Comparison of ENCODE assay signal across 17 cellular contexts in genomic region chr4:99402765-99403164, GRCh38. TPM values are rescaled to one million over a fixed set of nuclear protein-coding genes. Genes with fewer than 3 reads are reported as not detected.
A peak's percentile ranks its signal among the peaks of the same experiment; 100 is the strongest.
DNase-seq lines count a peak whose midpoint lies in the region; ATAC-seq and TF ChIP-seq lines count a peak whose summit lies in the region.
"Had no signal": no experiment of that assay in that cellular context is flagged by ENCODE, and none has a peak within 500 bp of the region (broad histone marks: within the 10 kb centered on the region; RNA-seq: fewer than 3 reads in every experiment).

No MANE protein-coding gene starts in this region.

- POLR2A ChIA-PET in IMR-90 (lab: Charles Lee; ENCODE audit: unreplicated experiment): no interaction called here
- POLR2A ChIA-PET in naive thymus-derived CD8-positive, alpha-beta T cell (lab: Charles Lee): no interaction called here

- intact Hi-C loops in IMR-90 (cut with micrococcal nuclease): loop anchor here (2.0 to 10.0 kb wide), 2 partner anchors 78 to 318 kb away; partner anchors contain the start of gene ADH5

- H3K4ac ChIP-seq in IMR-90 (ENCODE audit: low read depth, low read length): peak overlapping the region; percentile 76; the same call in 1 of the 2 replicates

- no peaks in the 10 kb centered on the region for H3K9me3 Mint-ChIP-seq in activated CD8-positive, alpha-beta memory T cell treated with anti-CD3 and anti-CD28 coated beads, Interleukin-2, amount 10 ng/mL, durations not matched to agents 7 days and 5 days (ENCODE audit: low read depth)
- H3K9me3 Mint-ChIP-seq in naive thymus-derived CD8-positive, alpha-beta T cell: peaks cover 0 to 4% (median 0%) of the 10 kb centered on the region in 9 donors

- TF ChIP-seq RAD21 in IMR-90 (IDR thresholded peaks at IDR 0.05; ENCODE audit: low read length): no peak

- dilution Hi-C loops in IMR-90 (cut with HindIII; ENCODE audit: low sequenced_read_pairs, unreplicated experiment): no loop called here

- H3K9me3 ChIP-seq in DND-41 (ENCODE audit: insufficient read depth, low read length, severe bottlenecking) (peaks cover 2% of the 10 kb centered on the region), IMR-90 (ENCODE audit: control insufficient read depth, insufficient read depth, low read length) (0 out of 2 replicates have a peak, but pooled peaks cover 2% of the 10 kb centered on the region), osteoblast (ENCODE audit: low read depth, low read length) (no peaks in the 10 kb centered on the region)
- H3K9me3 ChIP-seq: SJCRH30 had no signal

- H3K27ac ChIP-seq in DND-41 (ENCODE audit: low read length): no peak overlapping the region
- peak overlapping the region; percentile 86; the same call in 1 of the 2 replicates for H3K27ac ChIP-seq in IMR-90 (ENCODE audit: insufficient read depth, low read length)
- peak overlapping the region; percentile 85 to 88 for H3K27ac ChIP-seq in coronary artery
- peak overlapping the region; percentile 81 for H3K27ac ChIP-seq in osteoblast (ENCODE audit: low read depth, low read length)
- H3K27ac ChIP-seq: BLaER1 treated with 17β-estradiol and CSF1 and Interleukin-3, amounts not matched to agents 10 nM and 100 nM; SJCRH30 had no signal

- CTCF ChIA-PET in IMR-90 (lab: Yijun Ruan, JAX): interaction anchor here (1.4 to 2.1 kb wide), 3 partner anchors 12 to 201 kb away, joined by 3 to 13 read pairs (median 5); no protein-coding TSS in a partner anchor
- CTCF ChIA-PET in activated CD8-positive, alpha-beta memory T cell treated with anti-CD3 and anti-CD28 coated beads, Interleukin-2, amount 10 ng/mL, durations not matched to agents 7 days and 5 days (lab: Charles Lee): interaction anchor here (2.0 to 4.5 kb wide), 4 partner anchors 60 to 408 kb away, joined by 6 to 28 read pairs (median 11); partner anchors contain the start of gene METAP1

- H2BK5ac ChIP-seq in IMR-90 (ENCODE audit: low read depth, low read length, poor library complexity, severe bottlenecking): no peak overlapping the region

- peak overlapping the region; percentile 99 for H2BK120ac ChIP-seq in IMR-90 (ENCODE audit: low read depth, low read length)

- no peak overlapping the region for H3K9ac ChIP-seq in DND-41 (ENCODE audit: low read depth, low read length)
- no peak overlapping the region for H3K9ac ChIP-seq in IMR-90 (ENCODE audit: low read depth, low read length)
- H3K9ac ChIP-seq: BLaER1 treated with 17β-estradiol and CSF1 and Interleukin-3, amounts not matched to agents 10 nM and 100 nM had no signal

- H2AK5ac ChIP-seq in IMR-90 (ENCODE audit: low read depth, low read length): peak overlapping the region; percentile 53; the same call in 1 of the 2 replicates

- H3K4me1 ChIP-seq in DND-41 (ENCODE audit: insufficient read depth, low read length) (no peaks in the 10 kb centered on the region), IMR-90 (ENCODE audit: control insufficient read depth, insufficient read depth, low read length) (peaks cover 13% of the 10 kb centered on the region), osteoblast (ENCODE audit: insufficient read depth, low read length) (peaks cover 23% of the 10 kb centered on the region)

- no peak overlapping the region for H3K4me3 Mint-ChIP-seq in activated CD8-positive, alpha-beta memory T cell treated with anti-CD3 and anti-CD28 coated beads, Interleukin-2, amount 10 ng/mL, durations not matched to agents 7 days and 5 days
- H3K4me3 Mint-ChIP-seq in naive thymus-derived CD8-positive, alpha-beta T cell: no peak overlapping the region

- no peak for TF ChIP-seq POLR2A in IMR-90 (IDR thresholded peaks at IDR 0.05; ENCODE audit: low read depth, low read length)

- H3K79me2 ChIP-seq in DND-41 (ENCODE audit: insufficient read depth, low read length) (no peaks in the 10 kb centered on the region), osteoblast (ENCODE audit: insufficient read depth, low read length) (no peaks in the 10 kb centered on the region)

- no peaks in the 10 kb centered on the region for H3K36me3 Mint-ChIP-seq in activated CD8-positive, alpha-beta memory T cell treated with anti-CD3 and anti-CD28 coated beads, Interleukin-2, amount 10 ng/mL, durations not matched to agents 7 days and 5 days
- H3K36me3 Mint-ChIP-seq in naive thymus-derived CD8-positive, alpha-beta T cell: no peaks in the 10 kb centered on the region

- H2BK15ac ChIP-seq in IMR-90 (ENCODE audit: low read depth, low read length): peak overlapping the region; percentile 79; the same call in 2 of the 3 replicates

- peaks cover 22% of the 10 kb centered on the region for H3K4me1 Mint-ChIP-seq in activated CD8-positive, alpha-beta memory T cell treated with anti-CD3 and anti-CD28 coated beads, Interleukin-2, amount 10 ng/mL, durations not matched to agents 7 days and 5 days
- peaks cover 0 to 5% (median 0%) of the 10 kb centered on the region in 4 donors for H3K4me1 Mint-ChIP-seq in naive thymus-derived CD8-positive, alpha-beta T cell

- H3K27ac Mint-ChIP-seq in activated CD8-positive, alpha-beta memory T cell treated with anti-CD3 and anti-CD28 coated beads, Interleukin-2, amount 10 ng/mL, durations not matched to agents 7 days and 5 days: no peak overlapping the region
- H3K27ac Mint-ChIP-seq in naive thymus-derived CD8-positive, alpha-beta T cell: no peak overlapping the region

- ATAC-seq in DND-41 (ENCODE audit: insufficient read depth, low read depth): no peak
- no peak for ATAC-seq in IMR-90 (ENCODE audit: low read depth)
- ATAC-seq in activated CD8-positive, alpha-beta memory T cell treated with anti-CD3 and anti-CD28 coated beads, Interleukin-2, amount 10 ng/mL, durations not matched to agents 7 days and 5 days: no peak
- ATAC-seq in HG03442 (IDR thresholded peaks at IDR 0.05; ENCODE audit: unreplicated experiment): no peak
- ATAC-seq in naive thymus-derived CD8-positive, alpha-beta T cell: no peak

- H3K56ac ChIP-seq in IMR-90 (ENCODE audit: extremely low read depth, insufficient read depth, low read length): no peak overlapping the region

- no peak overlapping the region for H2AFZ ChIP-seq in DND-41 (ENCODE audit: low read depth, low read length)
- H2AFZ ChIP-seq in IMR-90 (replicated peaks; ENCODE audit: low read length, poor library complexity): no peak overlapping the region
- no peak overlapping the region for H2AFZ ChIP-seq in osteoblast (ENCODE audit: low read length)

- H3K18ac ChIP-seq in IMR-90 (ENCODE audit: low read depth, low read length): peak overlapping the region; percentile 98

- peak overlapping the region; percentile 91 for H4K5ac ChIP-seq in IMR-90 (ENCODE audit: low read depth, low read length)

- 0 out of 2 replicates have a peak, but pooled peaks cover 3% of the 10 kb centered on the region for H3K9me1 ChIP-seq in IMR-90 (ENCODE audit: insufficient read depth, low read length)

- no TSS peak for BruUV-seq in IMR-90 (replicated peaks; lab: Mats Ljungman, UMichigan)

- H3K4me3 ChIP-seq in DND-41 (ENCODE audit: low read depth in 1 of 2, low read length in 2 of 2) (no peak overlapping the region), IMR-90 (ENCODE audit: insufficient read depth, low read depth, low read length) (no peak overlapping the region), coronary artery (no peak overlapping the region), osteoblast (ENCODE audit: insufficient read depth, low read length) (no peak overlapping the region)
- H3K4me3 ChIP-seq: BLaER1 treated with 17β-estradiol and CSF1 and Interleukin-3, amounts not matched to agents 10 nM and 100 nM; SJCRH30 had no signal

- H4K8ac ChIP-seq in IMR-90 (ENCODE audit: low read depth in 2 of 2, low read length in 2 of 2): peak overlapping the region; percentile 46 to 54; a peak in 2 of 4 replicates

- H3K27me3 ChIP-seq in DND-41 (ENCODE audit: insufficient read depth, low read length, poor library complexity) (no peaks in the 10 kb centered on the region), IMR-90 (ENCODE audit: control insufficient read depth, insufficient read depth, low read length) (no peaks in the 10 kb centered on the region), osteoblast (ENCODE audit: insufficient read depth, low read length) (no peaks in the 10 kb centered on the region)
- H3K27me3 ChIP-seq: BLaER1 treated with 17β-estradiol and CSF1 and Interleukin-3, amounts not matched to agents 10 nM and 100 nM; SJCRH30 had no signal

- H4K20me1 ChIP-seq in DND-41 (ENCODE audit: insufficient read depth, low read length): no peaks in the 10 kb centered on the region
- no peaks in the 10 kb centered on the region for H4K20me1 ChIP-seq in IMR-90 (ENCODE audit: insufficient read depth, low read length)
- no peaks in the 10 kb centered on the region for H4K20me1 ChIP-seq in osteoblast (ENCODE audit: insufficient read depth, low read length)
- H4K20me1 ChIP-seq: BLaER1 treated with 17β-estradiol and CSF1 and Interleukin-3, amounts not matched to agents 10 nM and 100 nM had no signal

- peak overlapping the region; percentile 28 for H4K91ac ChIP-seq in IMR-90 (ENCODE audit: insufficient read depth, low read depth, low read length)

- H3K23ac ChIP-seq in IMR-90 (ENCODE audit: low read depth, low read length): no peak overlapping the region

- H3K36me3 ChIP-seq in DND-41 (ENCODE audit: insufficient read depth, low read length): no peaks in the 10 kb centered on the region
- no peaks in the 10 kb centered on the region for H3K36me3 ChIP-seq in IMR-90 (ENCODE audit: control insufficient read depth, insufficient read depth, low read length)
- no peaks in the 10 kb centered on the region for H3K36me3 ChIP-seq in osteoblast (ENCODE audit: insufficient read depth, low read length)
- H3K36me3 ChIP-seq: BLaER1 treated with 17β-estradiol and CSF1 and Interleukin-3, amounts not matched to agents 10 nM and 100 nM; SJCRH30 had no signal

- H2AK9ac ChIP-seq in IMR-90 (replicated peaks; ENCODE audit: low read depth, low read length, poor library complexity): no peak overlapping the region

- H3K4me2 ChIP-seq in DND-41 (ENCODE audit: insufficient read depth, low read length) (no peak overlapping the region), IMR-90 (ENCODE audit: low read depth, low read length) (no peak overlapping the region), osteoblast (ENCODE audit: insufficient read depth, low read length) (no peak overlapping the region)

- peak overlapping the region; percentile 80; the same call in 1 of the 2 replicates for H3K14ac ChIP-seq in IMR-90 (replicated peaks; ENCODE audit: low read depth, low read length)

- WGBS in IMR-90 (ENCODE audit: extremely low coverage in 2 of 2, insufficient read length in 1 of 2), 2 experiments: no CpG with 5 or more reads among the region's 3 CpGs

- TF ChIP-seq CTCF in DND-41 (IDR thresholded peaks at IDR 0.05; ENCODE audit: borderline replicate concordance, extremely low read depth, low read length, poor library complexity, severe bottlenecking): peak; percentile 23
- TF ChIP-seq CTCF in IMR-90 (conservative IDR thresholded peaks at IDR 0.05; ENCODE audit: low read depth, low read length): no peak
- TF ChIP-seq CTCF in coronary artery (IDR thresholded peaks at IDR 0.05): no peak
- no peak for TF ChIP-seq CTCF in osteoblast (IDR thresholded peaks at IDR 0.05; ENCODE audit: extremely low read depth, low read depth, low read length)
- no peak for TF ChIP-seq CTCF in GM20000 (IDR thresholded peaks at IDR 0.05; ENCODE audit: extremely low read depth, missing control alignments)

- H3K79me1 ChIP-seq in IMR-90 (ENCODE audit: low read depth in 1 of 2, low read length in 2 of 2): no peaks in the 10 kb centered on the region

- peaks cover 36% of the 10 kb centered on the region for H3K27me3 Mint-ChIP-seq in activated CD8-positive, alpha-beta memory T cell treated with anti-CD3 and anti-CD28 coated beads, Interleukin-2, amount 10 ng/mL, durations not matched to agents 7 days and 5 days
- peaks cover 0 to 1% (median 0%) of the 10 kb centered on the region in 5 donors for H3K27me3 Mint-ChIP-seq in naive thymus-derived CD8-positive, alpha-beta T cell

- in situ Hi-C loops in IMR-90 (cut with MboI; ENCODE audit: low sequenced_read_pairs): loop anchor here (5.0 to 10.0 kb wide), 2 partner anchors 200 to 1258 kb away; partner anchors contain the start of gene STPG2

- DNase-seq in DND-41 (no peak), IMR-90 (no peak), coronary artery (ENCODE audit: low spot score) (no peak), osteoblast (ENCODE audit: insufficient read length, low spot score, missing footprints) (no peak), GM20000 (ENCODE audit: low spot score) (no peak)
- DNase-seq in activated CD8-positive, alpha-beta memory T cell treated with anti-CD3 and anti-CD28 coated beads, Interleukin-2, amount 10 ng/mL, durations not matched to agents 7 days and 5 days: no peak
- DNase-seq in naive thymus-derived CD8-positive, alpha-beta T cell: no peak
- DNase-seq: activated CD4-positive, alpha-beta T cell treated with anti-CD3 and anti-CD28 coated beads, Interleukin-2, amount 50 U/mL, for 48 hours; EL; GOT3; NCI-H2029; SJCRH30 had no signal

- peak overlapping the region; percentile 80 for H2BK20ac ChIP-seq in IMR-90 (ENCODE audit: low read depth, low read length)

RNA-seq across cellular contexts. Expression of gene ADH7, which starts 32.4 kb away (rescaled TPM):
- not detected in 2 replicates for total RNA-seq in IMR-90 (2012; rRNA removed)
- polyA plus RNA-seq in IMR-90 (2012; rRNA removed): not detected in 2 replicates
- polyA plus RNA-seq in IMR-90 (2012; cell fraction: cytosol; rRNA removed): not detected in 2 replicates
- polyA plus RNA-seq in IMR-90 (2012; cell fraction: nucleus; rRNA removed; ENCODE audit: low replicate concordance): not detected in 2 replicates
- total RNA-seq in osteoblast: not detected in 2 replicates
- total RNA-seq in activated CD8-positive, alpha-beta memory T cell treated with anti-CD3 and anti-CD28 coated beads, Interleukin-2, amount 10 ng/mL, durations not matched to agents 7 days and 5 days: not detected
- total RNA-seq in naive thymus-derived CD8-positive, alpha-beta T cell: not detected
- not detected for polyA plus RNA-seq in naive thymus-derived CD8-positive, alpha-beta T cell
- total RNA-seq: LHCN-M2, posterior vena cava, SJCRH30, ureter had no signal

RNA-seq across cellular contexts. Expression of gene ADH1C, which starts 50.2 kb away (rescaled TPM):
- not detected in 2 replicates for total RNA-seq in IMR-90 (2012; rRNA removed)
- polyA plus RNA-seq in IMR-90 (2012; rRNA removed): 0.26 TPM in 1 of 2 replicates, not detected in the other
- 0.07 and 0.24 TPM in 2 replicates for polyA plus RNA-seq in IMR-90 (2012; cell fraction: cytosol; rRNA removed)
- 0.17 and 0.21 TPM in 2 replicates for polyA plus RNA-seq in IMR-90 (2012; cell fraction: nucleus; rRNA removed; ENCODE audit: low replicate concordance)
- 0.59 and 0.72 TPM in 2 replicates for total RNA-seq in osteoblast
- total RNA-seq in activated CD8-positive, alpha-beta memory T cell treated with anti-CD3 and anti-CD28 coated beads, Interleukin-2, amount 10 ng/mL, durations not matched to agents 7 days and 5 days: not detected
- not detected for total RNA-seq in naive thymus-derived CD8-positive, alpha-beta T cell
- not detected for polyA plus RNA-seq in naive thymus-derived CD8-positive, alpha-beta T cell
- total RNA-seq: LHCN-M2, SJCRH30 had no signal
